ENCODE assay signal across 23 cellular contexts in genomic region chr15:70054884-70055387, GRCh38. TPM values are rescaled to one million over a fixed set of nuclear protein-coding genes. Genes with fewer than 3 reads are reported as not detected.
DNase-seq lines count a peak whose midpoint lies in the region; ATAC-seq and TF ChIP-seq lines count a peak whose summit lies in the region.
"Had no signal": no experiment of that assay in that cellular context is flagged by ENCODE, and none has a peak within 500 bp of the region (broad histone marks: within the 10 kb centered on the region; RNA-seq: fewer than 3 reads in every experiment).

No MANE protein-coding gene starts in this region.

- H3K9me3 ChIP-seq in neural cell (ENCODE audit: low read length) (no peaks in the 10 kb centered on the region), upper lobe of left lung (no peaks in the 10 kb centered on the region), GM23248 (ENCODE audit: low read depth) (no peaks in the 10 kb centered on the region), SJCRH30 (replicated peaks) (no peaks in the 10 kb centered on the region)
- H3K9me3 ChIP-seq: colonic mucosa had no signal

- 86 to 100% methylated on average over 2 to 18 of the region's 18 CpGs for WGBS in upper lobe of left lung, 2 donors
- WGBS in GM23248 (ENCODE audit: low coverage in 1 of 2, low lambda C conversion rate in 2 of 2, missing lambda C conversion rate in 2 of 2), 2 experiments = 81 to 86% methylated on average over 17 to 18 of the region's 18 CpGs

- TF ChIP-seq EP300 in neural cell (conservative IDR thresholded peaks at IDR 0.05; ENCODE audit: poor library complexity, severe bottlenecking) (no peak), upper lobe of left lung (IDR thresholded peaks at IDR 0.05) (no peak)

- peaks cover 4 to 34% of the 10 kb centered on the region in 2 donors for H3K36me3 Mint-ChIP-seq in activated naive CD4-positive, alpha-beta T cell treated with anti-CD3 and anti-CD28 coated beads, Interleukin-2, amount 50 U/mL, for 72 hours
- H3K36me3 Mint-ChIP-seq in activated naive CD4-positive, alpha-beta T cell treated with anti-CD3 and anti-CD28 coated beads for 36 hours (ENCODE audit: low read depth) = peaks cover 56% of the 10 kb centered on the region
- peaks cover 70% of the 10 kb centered on the region for H3K36me3 Mint-ChIP-seq in central memory CD8-positive, alpha-beta T cell (ENCODE audit: insufficient read depth)

- H3K79me2 ChIP-seq in neural cell (replicated peaks; ENCODE audit: insufficient read depth, low read length) (no peaks in the 10 kb centered on the region), GM23248 (ENCODE audit: insufficient read depth) (no peaks in the 10 kb centered on the region)

- H3K27me3 ChIP-seq in neural cell (ENCODE audit: insufficient read depth, low read depth, low read length) (no peaks in the 10 kb centered on the region), upper lobe of left lung (no peaks in the 10 kb centered on the region), GM23248 (replicated peaks; ENCODE audit: insufficient read depth) (no peaks in the 10 kb centered on the region), SJCRH30 (no peaks in the 10 kb centered on the region)
- H3K27me3 ChIP-seq: brain microvascular endothelial cell, colonic mucosa had no signal

- H3K27me3 Mint-ChIP-seq in activated naive CD4-positive, alpha-beta T cell treated with anti-CD3 and anti-CD28 coated beads for 36 hours (ENCODE audit: low read depth) = no peaks in the 10 kb centered on the region
- H3K27me3 Mint-ChIP-seq in central memory CD8-positive, alpha-beta T cell = no peaks in the 10 kb centered on the region
- H3K27me3 Mint-ChIP-seq: effector memory CD8-positive, alpha-beta T cell; IgD-negative memory B cell had no signal

- TF ChIP-seq RAD21 in neural cell (conservative IDR thresholded peaks at IDR 0.05) = no peak

- H3K4me1 Mint-ChIP-seq in activated naive CD4-positive, alpha-beta T cell treated with anti-CD3 and anti-CD28 coated beads for 36 hours (ENCODE audit: low read depth) = no peaks in the 10 kb centered on the region
- H3K4me1 Mint-ChIP-seq in central memory CD8-positive, alpha-beta T cell = no peaks in the 10 kb centered on the region

- H3K4me3 ChIP-seq in neural cell (ENCODE audit: low read length) = no peak overlapping the region
- no peak overlapping the region for H3K4me3 ChIP-seq in upper lobe of left lung
- no peak overlapping the region for H3K4me3 ChIP-seq in GM23248
- H3K4me3 ChIP-seq in SJCRH30 = no peak overlapping the region
- H3K4me3 ChIP-seq: colonic mucosa, SK-N-MC had no signal

- no peak for ATAC-seq in activated naive CD4-positive, alpha-beta T cell treated with anti-CD3 and anti-CD28 coated beads, Interleukin-2, amount 50 U/mL, for 72 hours
- no peak for ATAC-seq in central memory CD8-positive, alpha-beta T cell (replicated peaks; ENCODE audit: extremely low read depth, poor library complexity, severe bottlenecking)
- ATAC-seq in upper lobe of left lung (ENCODE audit: low FRiP score in 2 of 2) = no peak
- ATAC-seq: effector memory CD8-positive, alpha-beta T cell had no signal

- H3K36me3 ChIP-seq in neural cell (ENCODE audit: insufficient read depth, low read length) (peaks cover 4% of the 10 kb centered on the region), upper lobe of left lung (peaks cover 68 to 100% (median 100%) of the 10 kb centered on the region in 4 donors), GM23248 (ENCODE audit: low read depth) (peaks cover 13% of the 10 kb centered on the region; the same call in 1 of the 2 replicates), SJCRH30 (peaks cover 79% of the 10 kb centered on the region)

- H3K4me1 ChIP-seq in upper lobe of left lung (no peaks in the 10 kb centered on the region), GM23248 (ENCODE audit: insufficient read depth) (no peaks in the 10 kb centered on the region), SJCRH30 (no peaks in the 10 kb centered on the region; the same call in 1 of the 2 replicates)
- H3K4me1 ChIP-seq: colonic mucosa had no signal

- peak overlapping the region; percentile 31 for H3K27ac ChIP-seq in neural cell (ENCODE audit: low read length)
- no peak overlapping the region for H3K27ac ChIP-seq in upper lobe of left lung
- no peak overlapping the region for H3K27ac ChIP-seq in GM23248
- H3K27ac ChIP-seq in SJCRH30 = no peak overlapping the region
- H3K27ac ChIP-seq: brain microvascular endothelial cell, C4-2B, colonic mucosa, SK-N-MC had no signal

- no peak overlapping the region for H3K4me3 Mint-ChIP-seq in activated naive CD4-positive, alpha-beta T cell treated with anti-CD3 and anti-CD28 coated beads for 36 hours
- no peak overlapping the region for H3K4me3 Mint-ChIP-seq in central memory CD8-positive, alpha-beta T cell
- H3K4me3 Mint-ChIP-seq: effector memory CD8-positive, alpha-beta T cell; IgD-negative memory B cell; T-helper 2 cell treated with Interferon-gamma antibody and Interleukin-4, amounts not matched to agents 5 μg/mL and 100 μg/mL, for 36 hours had no signal

- DNase-seq in activated naive CD4-positive, alpha-beta T cell treated with anti-CD3 and anti-CD28 coated beads, Interleukin-2, amount 50 U/mL, for 72 hours (ENCODE audit: low spot score in 2 of 2) = no peak
- DNase-seq in activated naive CD4-positive, alpha-beta T cell treated with anti-CD3 and anti-CD28 coated beads for 36 hours = no peak
- DNase-seq in central memory CD8-positive, alpha-beta T cell (ENCODE audit: low spot score in 2 of 2) = no peak
- peak; percentile 17 to 66 for DNase-seq in upper lobe of left lung
- no peak for DNase-seq in GM23248
- DNase-seq in EL = no peak
- no peak for DNase-seq in SJCRH30
- DNase-seq: ACHN; activated CD8-positive, alpha-beta memory T cell treated with anti-CD3 and anti-CD28 coated beads for 24 hours; brain microvascular endothelial cell; Calu3; colonic mucosa; effector memory CD8-positive, alpha-beta T cell; kidney glomerular epithelial cell; mammary epithelial cell; NCI-H510A; occipital lobe; retina had no signal

- H2AFZ ChIP-seq in neural cell (ENCODE audit: low read depth, low read length) (no peak overlapping the region), GM23248 (no peak overlapping the region)

- no peaks in the 10 kb centered on the region for H4K20me1 ChIP-seq in neural cell (ENCODE audit: insufficient read depth)
- no peaks in the 10 kb centered on the region for H4K20me1 ChIP-seq in GM23248 (ENCODE audit: insufficient read depth)

- no peaks in the 10 kb centered on the region for H3K9me2 ChIP-seq in neural cell (ENCODE audit: insufficient read depth, low read length)
- no peaks in the 10 kb centered on the region for H3K9me2 ChIP-seq in GM23248 (ENCODE audit: insufficient read depth)

- H3K9me3 Mint-ChIP-seq in activated naive CD4-positive, alpha-beta T cell treated with anti-CD3 and anti-CD28 coated beads, Interleukin-2, amount 50 U/mL, for 72 hours = no peaks in the 10 kb centered on the region
- H3K9me3 Mint-ChIP-seq in activated naive CD4-positive, alpha-beta T cell treated with anti-CD3 and anti-CD28 coated beads for 36 hours = no peaks in the 10 kb centered on the region
- no peaks in the 10 kb centered on the region for H3K9me3 Mint-ChIP-seq in central memory CD8-positive, alpha-beta T cell
- H3K9me3 Mint-ChIP-seq: effector memory CD8-positive, alpha-beta T cell; IgD-negative memory B cell; T-helper 2 cell treated with Interferon-gamma antibody and Interleukin-4, amounts not matched to agents 5 μg/mL and 100 μg/mL, for 36 hours had no signal

- H3K27ac Mint-ChIP-seq in activated naive CD4-positive, alpha-beta T cell treated with anti-CD3 and anti-CD28 coated beads, Interleukin-2, amount 50 U/mL, for 72 hours = peak overlapping the region; percentile 55 to 58
- H3K27ac Mint-ChIP-seq in activated naive CD4-positive, alpha-beta T cell treated with anti-CD3 and anti-CD28 coated beads for 36 hours = no peak overlapping the region
- H3K27ac Mint-ChIP-seq in central memory CD8-positive, alpha-beta T cell (ENCODE audit: low read depth) = peak overlapping the region; percentile 57
- H3K27ac Mint-ChIP-seq: T-helper 2 cell treated with Interferon-gamma antibody and Interleukin-4, amounts not matched to agents 5 μg/mL and 100 μg/mL, for 36 hours had no signal

- no peak for TF ChIP-seq CTCF in neural cell (IDR thresholded peaks at IDR 0.05; ENCODE audit: poor library complexity, severe bottlenecking)
- TF ChIP-seq CTCF in upper lobe of left lung (IDR thresholded peaks at IDR 0.05) = no peak

- H3F3A ChIP-seq in neural cell (ENCODE audit: insufficient read depth, low read length, poor library complexity, severe bottlenecking) (no peaks in the 10 kb centered on the region), GM23248 (ENCODE audit: insufficient read depth) (no peaks in the 10 kb centered on the region)

- intact Hi-C loops in activated naive CD4-positive, alpha-beta T cell treated with anti-CD3 and anti-CD28 coated beads for 36 hours (cut with micrococcal nuclease) = no loop called here

- no peak for TF ChIP-seq POLR2A in upper lobe of left lung (IDR thresholded peaks at IDR 0.05)

- no peak overlapping the region for H3K9ac ChIP-seq in neural cell (ENCODE audit: low read length)
- no peak overlapping the region for H3K9ac ChIP-seq in GM23248

- in situ Hi-C loops in GM23248 (cut with MboI) = no loop called here

- no peak overlapping the region for H3K4me2 ChIP-seq in neural cell (ENCODE audit: low read length)
- H3K4me2 ChIP-seq in GM23248 (ENCODE audit: unreplicated experiment) = no peak overlapping the region

- CTCF ChIA-PET in activated naive CD4-positive, alpha-beta T cell treated with anti-CD3 and anti-CD28 coated beads for 36 hours (lab: Charles Lee) = no interaction called here

TF ChIP-seq in neural cell, 6 proteins besides CTCF, POLR2A, EP300 and RAD21 (continues in another document):
- no peak for TF ChIP-seq MXI1 (conservative IDR thresholded peaks at IDR 0.05; ENCODE audit: poor library complexity, severe bottlenecking)
- TF ChIP-seq TAF1 (IDR thresholded peaks at IDR 0.05; ENCODE audit: low read depth) = no peak

RNA-seq across cellular contexts. Expression of gene TLE3, which starts 42.8 kb away (rescaled TPM):
- total RNA-seq in activated naive CD4-positive, alpha-beta T cell treated with anti-CD3 and anti-CD28 coated beads, Interleukin-2, amount 50 U/mL, for 72 hours = 100 to 1,000 TPM in 1 of 2 donors, 10 to 100 TPM in 1; 82.9 to 171 TPM
- 100 to 1,000 TPM; 105 to 109 TPM for total RNA-seq in activated naive CD4-positive, alpha-beta T cell treated with anti-CD3 and anti-CD28 coated beads for 36 hours
- polyA plus RNA-seq in neural cell = 22.8 and 27.6 TPM in 2 replicates
- polyA minus RNA-seq in neural cell = 19.8 and 23.6 TPM in 2 replicates
- total RNA-seq in upper lobe of left lung = 100 to 1,000 TPM in 1 of 6 donors, 10 to 100 TPM in 5; 52.2 to 140 (median 80.6) TPM
- 25.3 and 37.6 TPM in 2 replicates for total RNA-seq in GM23248 (2014; rRNA removed; shearing (Covaris generic))
- polyA plus RNA-seq in GM23248 (2016; fragmentation: Nextera tagmentation; extraction: Ambion mirVana) = 9.8 and 11.7 TPM in 2 replicates
- 35.7 and 36.9 TPM in 2 replicates for total RNA-seq in SJCRH30 (2014; rRNA removed; shearing (Covaris generic))

Comparison
In these comparisons a context has a peak if more than half of its experiments do, and no peak if none do; other contexts are left out.
1. DNase-seq: peak in upper lobe of left lung (2 of 2); none in activated naive CD4-positive, alpha-beta T cell treated with anti-CD3 and anti-CD28 coated beads, Interleukin-2, amount 50 U/mL, for 72 hours (0 of 2), activated naive CD4-positive, alpha-beta T cell treated with anti-CD3 and anti-CD28 coated beads for 36 hours (single experiment), central memory CD8-positive, alpha-beta T cell (0 of 2), GM23248 (single experiment), EL (single experiment) and SJCRH30 (0 of 2).